In genomic region chr4:17418010-17418409, GRCh38 we compare ENCODE assay signal across 20 cellular contexts.
DNase-seq lines count a peak whose midpoint lies in the region; ATAC-seq, FAIRE-seq and TF ChIP-seq lines count a peak whose summit lies in the region.
"Had no signal": no experiment of that assay in that cellular context is flagged by ENCODE, and none has a peak within 500 bp of the region (broad histone marks: within the 10 kb centered on the region; RNA-seq: fewer than 3 reads in every experiment).

No MANE protein-coding gene starts in this region.

- no peak for ATAC-seq in psoas muscle
- ATAC-seq: CD8-positive, alpha-beta T cell had no signal

- H2BK15ac ChIP-seq in H1 (ENCODE audit: low read length) = no peak overlapping the region

- TF ChIP-seq POLR2A in H1 (IDR thresholded peaks at IDR 0.05; ENCODE audit: control extremely low read depth in 1 of 2, low read depth in 2 of 2, low read length in 2 of 2) (no peak), lower leg skin (IDR thresholded peaks at IDR 0.05) (no peak)

- POLR2A ChIA-PET in H1 (lab: Charles Lee; ENCODE audit: partially characterized antibody) = no interaction called here

- no peak overlapping the region for H2BK5ac ChIP-seq in H1 (ENCODE audit: low read depth, low read length)

- H2BK12ac ChIP-seq in H1 (ENCODE audit: low read depth, low read length) = no peak overlapping the region

- TF ChIP-seq EP300 in H1 (IDR thresholded peaks at IDR 0.05; ENCODE audit: borderline replicate concordance in 1 of 2, low read depth in 2 of 2, low read length in 2 of 2) = no peak

- H3K9ac ChIP-seq in H1 (replicated peaks in 1 of 4; ENCODE audit: extremely low read depth in 1 of 4, low read depth in 3 of 4, low read length in 3 of 4) = no peak overlapping the region
- H3K9ac ChIP-seq: BLaER1 had no signal

- no peak overlapping the region for H2AK5ac ChIP-seq in H1 (ENCODE audit: low read depth, low read length)

- no peak overlapping the region for H2BK120ac ChIP-seq in H1 (replicated peaks; ENCODE audit: low read depth, low read length)

- no peak for TF ChIP-seq CTCF in H1 (IDR thresholded peaks at IDR 0.05; ENCODE audit: control extremely low read depth in 1 of 3, insufficient read depth in 1 of 3, low read depth in 1 of 3, low read length in 3 of 3)
- TF ChIP-seq CTCF in lower leg skin (IDR thresholded peaks at IDR 0.05) = no peak
- no peak for TF ChIP-seq CTCF in psoas muscle (IDR thresholded peaks at IDR 0.05)

- peaks cover 0 to 7% of the 10 kb centered on the region in 2 experiments; a peak in 2 of 4 replicates for H3K9me3 ChIP-seq in H1 (ENCODE audit: insufficient read depth in 2 of 2, low read depth in 1 of 2, low read length in 1 of 2)
- H3K9me3 ChIP-seq in psoas muscle = no peaks in the 10 kb centered on the region
- H3K9me3 ChIP-seq: Caco-2, HAP-1 had no signal

- H3K36me3 ChIP-seq in H7 (replicated peaks; ENCODE audit: control insufficient read depth, insufficient read depth, low read length) (no peaks in the 10 kb centered on the region), H1 (ENCODE audit: control insufficient read depth in 2 of 4, insufficient read depth in 4 of 4, low read length in 3 of 4) (no peaks in the 10 kb centered on the region), psoas muscle (ENCODE audit: insufficient read depth in 1 of 2, low read depth in 1 of 2) (no peaks in the 10 kb centered on the region)
- H3K36me3 ChIP-seq: BLaER1, HAP-1 had no signal

- H3K27ac ChIP-seq in H1 (ENCODE audit: low read depth, low read length) (no peak overlapping the region), psoas muscle (no peak overlapping the region)
- H3K27ac ChIP-seq: BLaER1, C4-2B had no signal

- peak overlapping the region; percentile 31 for H4K5ac ChIP-seq in H1 (ENCODE audit: insufficient read length, low read depth, low read length)

- no peak overlapping the region for H4K8ac ChIP-seq in H1 (ENCODE audit: extremely low read depth, insufficient read depth, low read length)

- H3K14ac ChIP-seq in H1 (ENCODE audit: insufficient read length) = no peak overlapping the region

- no peak for FAIRE-seq in H1 (lab: Jason Lieb, UNC)
- FAIRE-seq: A204.1, GM12891, GM18507 had no signal

- H3K4ac ChIP-seq in H1 (replicated peaks; ENCODE audit: insufficient read length, low read depth, low read length) = no peak overlapping the region

- no peak overlapping the region for H2BK20ac ChIP-seq in H1 (ENCODE audit: low read length)

- H3K4me3 ChIP-seq in H7 (ENCODE audit: insufficient read depth, low read depth, low read length) (no peak overlapping the region), H1 (ENCODE audit: extremely low read depth in 1 of 4, insufficient read depth in 2 of 4, low read depth in 3 of 4, low read length in 4 of 4) (no peak overlapping the region), lower leg skin (ENCODE audit: low read depth, poor library complexity, severe bottlenecking) (no peak overlapping the region), psoas muscle (no peak overlapping the region)
- H3K4me3 ChIP-seq: BLaER1, HAP-1 had no signal

- H3K4me1 ChIP-seq in H1 (replicated peaks in 1 of 4; ENCODE audit: control insufficient read depth in 3 of 4, insufficient read depth in 4 of 4, low read length in 3 of 4) = peaks cover 0 to 5% (median 2%) of the 10 kb centered on the region in 4 experiments; a peak in 3 of 7 replicates
- H3K4me1 ChIP-seq in psoas muscle = no peaks in the 10 kb centered on the region
- H3K4me1 ChIP-seq: BLaER1, Caco-2, HAP-1 had no signal

- H3K79me1 ChIP-seq in H1 (ENCODE audit: low read depth, low read length) = no peaks in the 10 kb centered on the region

- no peak overlapping the region for H3K4me2 ChIP-seq in H1 (ENCODE audit: insufficient read depth in 1 of 2, low read depth in 2 of 2, low read length in 2 of 2)
- H3K4me2 ChIP-seq: BLaER1 had no signal

- no peak overlapping the region for H3K23ac ChIP-seq in H1 (ENCODE audit: insufficient read length)

- 0 out of 2 replicates have a peak overlapping the region, but pooled peaks have one; percentile 4 for H2AFZ ChIP-seq in H1 (ENCODE audit: low read length)

- no peaks in the 10 kb centered on the region for H3K23me2 ChIP-seq in H1 (ENCODE audit: low read depth, low read length)

- no peak overlapping the region for H3K18ac ChIP-seq in H1 (ENCODE audit: extremely low read depth, low read length)

- TF ChIP-seq RAD21 in H1 (IDR thresholded peaks at IDR 0.05 in 1 of 2, conservative IDR thresholded peaks at IDR 0.05 in 1 of 2; ENCODE audit: low read depth in 2 of 2, low read length in 2 of 2) = no peak

- H3K27me3 ChIP-seq in H7 (ENCODE audit: control insufficient read depth, insufficient read depth, low read length) (no peaks in the 10 kb centered on the region), H1 (replicated peaks in 1 of 4; ENCODE audit: control insufficient read depth in 3 of 4, extremely low read depth in 1 of 4, insufficient read depth in 3 of 4, low read length in 3 of 4) (no peaks in the 10 kb centered on the region), psoas muscle (ENCODE audit: insufficient read depth in 3 of 3, low read length in 2 of 3) (peaks cover 0 to 2% (median 0%) of the 10 kb centered on the region in 3 donors)
- H3K27me3 ChIP-seq: BLaER1 had no signal

- DNase-seq in H7 (peak; percentile 39), H1 (ENCODE audit: low read depth in 1 of 2, low spot score in 2 of 2) (no peak), iPS-NIHi7 (ENCODE audit: extremely low spot score) (peak; percentile 37), lower leg skin (ENCODE audit: low spot score in 2 of 2) (no peak), psoas muscle (no peak), anterior cingulate cortex (lab: John Stamatoyannopoulos, UW) (no peak)
- DNase-seq: Caco-2; CD4-positive, CD25-positive, alpha-beta regulatory T cell; CD8-positive, alpha-beta T cell; DMS153; DND-41; GF-D8; GOT3; HFFc6 had no signal

- no peaks in the 10 kb centered on the region for H4K20me1 ChIP-seq in H1 (replicated peaks in 1 of 2; ENCODE audit: control insufficient read depth in 1 of 2, insufficient read depth in 2 of 2, low read length in 2 of 2)
- H4K20me1 ChIP-seq: BLaER1 had no signal

- CTCF ChIA-PET in H1 (lab: Charles Lee; ENCODE audit: partially characterized antibody) = interaction anchor here (0.7 to 1.5 kb wide), 3 partner anchors 41 to 257 kb away, joined by 3 read pairs; no protein-coding TSS in a partner anchor

- H3K79me2 ChIP-seq in H1 (ENCODE audit: control insufficient read depth in 1 of 2, insufficient read depth in 2 of 2, low read length in 2 of 2) = no peaks in the 10 kb centered on the region

- intact Hi-C loops in lower leg skin (cut with DNase I; ENCODE audit: low total_unique reads) (no loop called here), psoas muscle (cut with DNase I) (no loop called here)

- H4K91ac ChIP-seq in H1 (replicated peaks; ENCODE audit: insufficient read length, low read length) = no peak overlapping the region

- 81% methylated on average over 4 of the region's 4 CpGs; no CpG with 5 or more reads in 1 of the 2 experiments for WGBS in H1 (ENCODE audit: extremely low coverage in 1 of 2, insufficient coverage in 1 of 2, insufficient read length in 1 of 2, insufficient replicate concordance in 2 of 2, low coverage in 1 of 2, low lambda C conversion rate in 2 of 2, missing lambda C conversion rate in 1 of 2), 2 experiments
- 80 to 83% methylated on average over 4 of the region's 4 CpGs for WGBS in lower leg skin, 2 donors
- WGBS in psoas muscle, 3 donors = 78 to 80% (median 79%) methylated on average over 4 of the region's 4 CpGs

- H3K56ac ChIP-seq in H1 (replicated peaks; ENCODE audit: insufficient read length, low read depth, low read length) = no peak overlapping the region

TF ChIP-seq in H1, 55 proteins besides CTCF, POLR2A, EP300 and RAD21:
- TF ChIP-seq HDAC6 (IDR thresholded peaks at IDR 0.05; ENCODE audit: low read depth, low read length) = no peak
- TF ChIP-seq CREB1 (IDR thresholded peaks at IDR 0.05) = no peak
- TF ChIP-seq RNF2 (IDR thresholded peaks at IDR 0.05; ENCODE audit: borderline replicate concordance, low read depth, low read length, missing control alignments, poor library complexity, severe bottlenecking) = no peak
- TF ChIP-seq SAP30 (IDR thresholded peaks at IDR 0.05; ENCODE audit: insufficient read depth, insufficient replicate concordance, low read length) = no peak
- TF ChIP-seq, protein P1, sequence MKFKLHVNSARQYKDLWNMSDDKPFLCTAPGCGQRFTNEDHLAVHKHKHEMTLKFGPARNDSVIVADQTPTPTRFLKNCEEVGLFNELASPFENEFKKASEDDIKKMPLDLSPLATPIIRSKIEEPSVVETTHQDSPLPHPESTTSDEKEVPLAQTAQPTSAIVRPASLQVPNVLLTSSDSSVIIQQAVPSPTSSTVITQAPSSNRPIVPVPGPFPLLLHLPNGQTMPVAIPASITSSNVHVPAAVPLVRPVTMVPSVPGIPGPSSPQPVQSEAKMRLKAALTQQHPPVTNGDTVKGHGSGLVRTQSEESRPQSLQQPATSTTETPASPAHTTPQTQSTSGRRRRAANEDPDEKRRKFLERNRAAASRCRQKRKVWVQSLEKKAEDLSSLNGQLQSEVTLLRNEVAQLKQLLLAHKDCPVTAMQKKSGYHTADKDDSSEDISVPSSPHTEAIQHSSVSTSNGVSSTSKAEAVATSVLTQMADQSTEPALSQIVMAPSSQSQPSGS (IDR thresholded peaks at IDR 0.05; ENCODE audit: low read length) = no peak
- no peak for TF ChIP-seq KDM1A (IDR thresholded peaks at IDR 0.05; ENCODE audit: borderline replicate concordance, low read length)
- TF ChIP-seq POU5F1 (IDR thresholded peaks at IDR 0.05; ENCODE audit: low read depth, low read length) = no peak
- no peak for TF ChIP-seq NRF1 (IDR thresholded peaks at IDR 0.05; ENCODE audit: low read depth, low read length)
- TF ChIP-seq, protein P2, sequence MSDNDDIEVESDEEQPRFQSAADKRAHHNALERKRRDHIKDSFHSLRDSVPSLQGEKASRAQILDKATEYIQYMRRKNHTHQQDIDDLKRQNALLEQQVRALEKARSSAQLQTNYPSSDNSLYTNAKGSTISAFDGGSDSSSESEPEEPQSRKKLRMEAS (IDR thresholded peaks at IDR 0.05) = no peak
- TF ChIP-seq EGR1 (IDR thresholded peaks at IDR 0.05; ENCODE audit: borderline replicate concordance, low read depth, low read length) = no peak
- TF ChIP-seq SIX5 (IDR thresholded peaks at IDR 0.05; ENCODE audit: low read depth, low read length) = no peak
- TF ChIP-seq SRF (IDR thresholded peaks at IDR 0.05; ENCODE audit: low read depth, low read length) = no peak
- TF ChIP-seq SIRT6 (IDR thresholded peaks at IDR 0.05; ENCODE audit: low read length) = no peak
- no peak for TF ChIP-seq CBX5 (IDR thresholded peaks at IDR 0.05; ENCODE audit: low read depth, low read length)
- no peak for TF ChIP-seq ZNF274 (IDR thresholded peaks at IDR 0.05; ENCODE audit: borderline replicate concordance, extremely low read depth, low read length)
- no peak for TF ChIP-seq JUN (IDR thresholded peaks at IDR 0.05; ENCODE audit: low read depth, low read length)
- TF ChIP-seq RBBP5 (IDR thresholded peaks at IDR 0.05; ENCODE audit: borderline replicate concordance, low read depth, low read length) = no peak
- no peak for TF ChIP-seq EZH2 (IDR thresholded peaks at IDR 0.05; ENCODE audit: low read depth, low read length, severe bottlenecking)

Comparison
In these comparisons a context has a peak if more than half of its experiments do, and no peak if none do; other contexts are left out.
1. DNase-seq: peak in H7 (single experiment) and iPS-NIHi7 (single experiment); none in H1 (0 of 2), lower leg skin (0 of 2), psoas muscle (0 of 2) and anterior cingulate cortex (0 of 58).